In genomic region chr2:189297446-189297845, GRCh38 we compare ENCODE assay signal across 14 cellular contexts.
DNase-seq lines count a peak whose midpoint lies in the region; ATAC-seq and TF ChIP-seq lines count a peak whose summit lies in the region.
"Had no signal": no experiment of that assay in that cellular context is flagged by ENCODE, and none has a peak within 500 bp of the region (broad histone marks: within the 10 kb centered on the region; RNA-seq: fewer than 3 reads in every experiment).

No MANE protein-coding gene starts in this region.

- no peak overlapping the region for H3K4me3 Mint-ChIP-seq in chondrocyte (ENCODE audit: unreplicated experiment)
- H3K4me3 Mint-ChIP-seq: activated CD4-positive, alpha-beta T cell treated with anti-CD3 and anti-CD28 coated beads, Interleukin-2, amount 10 ng/mL, durations not matched to agents 24 days and 14 days; dendritic cell treated with granulocyte-macrophage colony-stimulating factor and Interleukin-4, amounts not matched to agents 40 ng/mL and 50 ng/mL, for 4 days had no signal

- no peak overlapping the region for H3K4me3 ChIP-seq in skeletal muscle cell (ENCODE audit: low read depth, low read length)
- H3K4me3 ChIP-seq: PC-9, skin epidermis had no signal

- H3K4me1 Mint-ChIP-seq in chondrocyte (ENCODE audit: low read depth), result peaks cover 48% of the 10 kb centered on the region

- H3K9me3 Mint-ChIP-seq in chondrocyte (ENCODE audit: low read depth), result peaks cover 2% of the 10 kb centered on the region
- H3K9me3 Mint-ChIP-seq: dendritic cell treated with granulocyte-macrophage colony-stimulating factor and Interleukin-4, amounts not matched to agents 40 ng/mL and 50 ng/mL, for 4 days had no signal

- no peak for TF ChIP-seq CTCF in chondrocyte (IDR thresholded peaks at IDR 0.05)

- DNase-seq in GM04503 (ENCODE audit: low read depth) (peak; percentile 24), RPMI7951 (ENCODE audit: low read depth) (peak; percentile 84), chondrocyte (ENCODE audit: low spot score) (no peak), skeletal muscle cell (ENCODE audit: low read depth) (peak; percentile 65)
- DNase-seq: activated CD4-positive, alpha-beta T cell treated with anti-CD3 and anti-CD28 coated beads, Interleukin-2, amount 10 ng/mL, durations not matched to agents 24 days and 14 days; activated gamma-delta T cell; GF-D8; NCI-H524 treated with DMSO at 0.1 percent for 48 hours; PC-9 had no signal

- no peaks in the 10 kb centered on the region for H3K36me3 Mint-ChIP-seq in chondrocyte (ENCODE audit: low read depth)

- no peak for ATAC-seq in HG03520 (IDR thresholded peaks at IDR 0.05; ENCODE audit: unreplicated experiment)
- ATAC-seq in GM18519 (IDR thresholded peaks at IDR 0.05; ENCODE audit: low FRiP score, unreplicated experiment), result no peak
- ATAC-seq in GM18909 (IDR thresholded peaks at IDR 0.05; ENCODE audit: poor library complexity, unreplicated experiment), result no peak

- H3K27me3 Mint-ChIP-seq in chondrocyte (ENCODE audit: low read depth), result no peaks in the 10 kb centered on the region
- H3K27me3 Mint-ChIP-seq: activated CD4-positive, alpha-beta T cell treated with anti-CD3 and anti-CD28 coated beads, Interleukin-2, amount 10 ng/mL, durations not matched to agents 24 days and 14 days; dendritic cell treated with granulocyte-macrophage colony-stimulating factor and Interleukin-4, amounts not matched to agents 40 ng/mL and 50 ng/mL, for 4 days had no signal

- peak overlapping the region; percentile 84 for H3K27ac Mint-ChIP-seq in chondrocyte (ENCODE audit: unreplicated experiment)
- H3K27ac Mint-ChIP-seq: activated CD4-positive, alpha-beta T cell treated with anti-CD3 and anti-CD28 coated beads, Interleukin-2, amount 10 ng/mL, durations not matched to agents 24 days and 14 days; dendritic cell treated with granulocyte-macrophage colony-stimulating factor and Interleukin-4, amounts not matched to agents 40 ng/mL and 50 ng/mL, for 4 days had no signal
